ENCODE assay signal across 14 cellular contexts in the genomic region with DNA sequence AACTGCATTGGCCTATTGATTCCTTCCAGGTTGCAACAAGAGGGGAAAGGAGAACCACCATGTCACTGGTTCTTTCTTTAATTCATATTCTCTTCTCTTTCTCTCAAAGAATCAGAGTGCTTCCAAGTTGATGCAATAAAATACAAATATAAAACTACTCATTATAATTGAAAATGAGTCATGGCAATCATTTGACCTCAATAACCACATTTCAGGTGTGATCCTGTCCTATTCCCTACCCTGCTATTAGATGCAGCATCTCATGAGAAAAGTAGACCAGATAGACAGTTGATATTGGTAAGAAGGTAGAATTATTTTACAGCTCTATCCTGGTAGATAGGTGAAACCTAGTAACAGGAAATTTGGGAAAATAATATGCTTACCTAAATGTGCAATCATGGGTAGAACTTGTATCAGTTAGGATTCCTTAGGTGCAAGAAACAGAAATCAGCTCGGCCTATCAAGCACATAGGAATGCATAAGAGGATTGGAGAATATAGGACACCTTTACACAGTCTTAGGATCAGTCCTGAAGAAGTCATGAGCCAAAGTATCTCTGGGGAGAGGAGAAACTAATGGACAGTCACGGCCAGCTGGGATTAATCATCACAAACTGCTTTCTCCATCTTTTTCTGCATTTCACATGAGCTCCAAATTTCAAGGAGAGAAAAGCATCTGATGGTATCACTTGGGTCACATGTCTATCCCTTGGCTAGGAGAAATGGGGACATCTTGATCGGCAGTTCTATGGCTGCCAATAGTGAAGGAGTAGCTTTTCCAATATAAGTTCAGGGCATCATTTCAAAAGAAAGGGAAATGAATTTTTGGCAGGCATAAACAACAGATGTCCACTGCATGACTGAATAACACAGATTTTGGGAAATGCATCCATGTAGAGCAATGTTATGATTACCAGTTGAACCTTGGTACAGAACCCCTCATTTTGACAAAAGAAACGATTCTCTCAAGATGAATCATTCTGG. TPM values are rescaled to one million over a fixed set of nuclear protein-coding genes. Genes with fewer than 3 reads are reported as not detected.
DNase-seq lines count a peak whose midpoint lies in the region; ATAC-seq and TF ChIP-seq lines count a peak whose summit lies in the region.
"Had no signal": no experiment of that assay in that cellular context is flagged by ENCODE, and none has a peak within 500 bp of the region (broad histone marks: within the 10 kb centered on the region; RNA-seq: fewer than 3 reads in every experiment).

No MANE protein-coding gene starts in this region.

- H3K27ac ChIP-seq in GM23248 (no peak overlapping the region), gastroesophageal sphincter (no peak overlapping the region)
- H3K27ac ChIP-seq: 22Rv1, HL-60 had no signal

- H2AFZ ChIP-seq in GM23248 = no peak overlapping the region

- no peaks in the 10 kb centered on the region for H3K36me3 Mint-ChIP-seq in activated CD4-positive, alpha-beta T cell treated with anti-CD3 and anti-CD28 coated beads, Interleukin-2, amount 10 ng/mL, durations not matched to agents 24 days and 14 days (ENCODE audit: low read depth)
- no peaks in the 10 kb centered on the region for H3K36me3 Mint-ChIP-seq in activated T-cell treated with anti-CD3 and anti-CD28 coated beads, Interleukin-2, amount 50 U/mL, for 24 hours (ENCODE audit: low read depth)

- intact Hi-C loops in activated CD4-positive, alpha-beta T cell treated with anti-CD3 and anti-CD28 coated beads, Interleukin-2, amount 10 ng/mL, durations not matched to agents 24 days and 14 days (cut with micrococcal nuclease) = no loop called here
- intact Hi-C loops in sciatic nerve (cut with DNase I) = no loop called here

- no peak overlapping the region for H3K9ac ChIP-seq in GM23248

- no peaks in the 10 kb centered on the region for H3K9me3 ChIP-seq in GM23248 (ENCODE audit: low read depth)
- no peaks in the 10 kb centered on the region for H3K9me3 ChIP-seq in gastroesophageal sphincter

- H3F3A ChIP-seq in GM23248 (ENCODE audit: insufficient read depth) = no peaks in the 10 kb centered on the region

- H3K4me1 ChIP-seq in GM23248 (ENCODE audit: insufficient read depth) (peaks cover 7% of the 10 kb centered on the region; the same call in 1 of the 2 replicates), gastroesophageal sphincter (no peaks in the 10 kb centered on the region)

- H3K9me3 Mint-ChIP-seq in activated CD4-positive, alpha-beta T cell treated with anti-CD3 and anti-CD28 coated beads, Interleukin-2, amount 10 ng/mL, durations not matched to agents 24 days and 14 days = no peaks in the 10 kb centered on the region
- no peaks in the 10 kb centered on the region for H3K9me3 Mint-ChIP-seq in activated T-cell treated with anti-CD3 and anti-CD28 coated beads, Interleukin-2, amount 50 U/mL, for 24 hours

- H3K27me3 ChIP-seq in GM23248 (replicated peaks; ENCODE audit: insufficient read depth) (no peaks in the 10 kb centered on the region), gastroesophageal sphincter (no peaks in the 10 kb centered on the region)

- in situ Hi-C loops in GM23248 (cut with MboI) = no loop called here

- H3K36me3 ChIP-seq in GM23248 (ENCODE audit: low read depth) (no peaks in the 10 kb centered on the region), gastroesophageal sphincter (no peaks in the 10 kb centered on the region)

- TF ChIP-seq EP300 in gastroesophageal sphincter (IDR thresholded peaks at IDR 0.05) = no peak

- WGBS in GM23248 (ENCODE audit: low coverage in 1 of 2, low lambda C conversion rate in 2 of 2, missing lambda C conversion rate in 2 of 2), 2 experiments = 30 to 35% methylated on average over 4 of the region's 4 CpGs
- 58 to 86% methylated on average over 3 to 4 of the region's 4 CpGs for WGBS in gastroesophageal sphincter (ENCODE audit: low coverage in 1 of 2), 2 donors

- H3K4me3 Mint-ChIP-seq in activated CD4-positive, alpha-beta T cell treated with anti-CD3 and anti-CD28 coated beads, Interleukin-2, amount 10 ng/mL, durations not matched to agents 24 days and 14 days = no peak overlapping the region
- no peak overlapping the region for H3K4me3 Mint-ChIP-seq in activated T-cell treated with anti-CD3 and anti-CD28 coated beads, Interleukin-2, amount 50 U/mL, for 24 hours

- H3K4me2 ChIP-seq in GM23248 (ENCODE audit: unreplicated experiment) = no peak overlapping the region

- H3K27ac Mint-ChIP-seq in activated CD4-positive, alpha-beta T cell treated with anti-CD3 and anti-CD28 coated beads, Interleukin-2, amount 10 ng/mL, durations not matched to agents 24 days and 14 days = no peak overlapping the region
- no peak overlapping the region for H3K27ac Mint-ChIP-seq in activated T-cell treated with anti-CD3 and anti-CD28 coated beads, Interleukin-2, amount 50 U/mL, for 24 hours

- peaks cover 2% of the 10 kb centered on the region for H3K4me1 Mint-ChIP-seq in activated CD4-positive, alpha-beta T cell treated with anti-CD3 and anti-CD28 coated beads, Interleukin-2, amount 10 ng/mL, durations not matched to agents 24 days and 14 days
- H3K4me1 Mint-ChIP-seq in activated T-cell treated with anti-CD3 and anti-CD28 coated beads, Interleukin-2, amount 50 U/mL, for 24 hours (ENCODE audit: low read depth) = no peaks in the 10 kb centered on the region

- H3K4me3 ChIP-seq in GM23248 (no peak overlapping the region), gastroesophageal sphincter (no peak overlapping the region)

- TF ChIP-seq POLR2A in gastroesophageal sphincter (IDR thresholded peaks at IDR 0.05) = no peak

- no peaks in the 10 kb centered on the region for H4K20me1 ChIP-seq in GM23248 (ENCODE audit: insufficient read depth)

- H3K9me2 ChIP-seq in GM23248 (ENCODE audit: insufficient read depth) = no peaks in the 10 kb centered on the region

- peak; percentile 20 for DNase-seq in activated CD4-positive, alpha-beta T cell treated with anti-CD3 and anti-CD28 coated beads, Interleukin-2, amount 10 ng/mL, durations not matched to agents 24 days and 14 days
- no peak for DNase-seq in activated CD4-positive, alpha-beta T cell treated with anti-CD3 and anti-CD28 coated beads for 1 hour
- peak; percentile 16 for DNase-seq in GM23248
- peak; percentile 72 for DNase-seq in cerebellum (ENCODE audit: low spot score)
- no peak for DNase-seq in activated naive CD4-positive, alpha-beta T cell (lab: John Stamatoyannopoulos, UW)
- DNase-seq in activated T-cell treated with anti-CD3 and anti-CD28 coated beads, Interleukin-2, amount 50 U/mL, for 24 hours = no peak
- no peak for DNase-seq in sciatic nerve (ENCODE audit: low spot score)
- DNase-seq: HCEC 1CT, NCI-H187, NCI-H226, NCI-H526 treated with DMSO at 0.1 percent for 48 hours had no signal

- no peaks in the 10 kb centered on the region for H3K79me2 ChIP-seq in GM23248 (ENCODE audit: insufficient read depth)

- no peak for TF ChIP-seq CTCF in gastroesophageal sphincter (IDR thresholded peaks at IDR 0.05)

- ATAC-seq in gastroesophageal sphincter (peak; percentile 48), sciatic nerve (no peak)

- H3K27me3 Mint-ChIP-seq in activated CD4-positive, alpha-beta T cell treated with anti-CD3 and anti-CD28 coated beads, Interleukin-2, amount 10 ng/mL, durations not matched to agents 24 days and 14 days = peaks cover 8% of the 10 kb centered on the region
- H3K27me3 Mint-ChIP-seq in activated T-cell treated with anti-CD3 and anti-CD28 coated beads, Interleukin-2, amount 50 U/mL, for 24 hours = peaks cover 16% of the 10 kb centered on the region

RNA-seq across cellular contexts. Expression of gene RNF146, which starts 19.3 kb away (rescaled TPM):
- total RNA-seq in activated CD4-positive, alpha-beta T cell treated with anti-CD3 and anti-CD28 coated beads, Interleukin-2, amount 10 ng/mL, durations not matched to agents 24 days and 14 days = 16.7 and 18.4 TPM in 2 replicates
- 32.6 and 46.3 TPM in 2 replicates for total RNA-seq in GM23248 (2014; rRNA removed; shearing (Covaris generic))
- polyA plus RNA-seq in GM23248 (2016; fragmentation: Nextera tagmentation; extraction: Ambion mirVana) = 34.0 and 36.7 TPM in 2 replicates
- total RNA-seq in cerebellum (85.9 TPM), gastroesophageal sphincter (10 to 100 TPM; 53.4 to 88.9 (median 65.8) TPM), sciatic nerve (72.2 TPM)

Comparison
In these comparisons a context has a peak if more than half of its experiments do, and no peak if none do; other contexts are left out.
1. DNase-seq: peak in activated CD4-positive, alpha-beta T cell treated with anti-CD3 and anti-CD28 coated beads, Interleukin-2, amount 10 ng/mL, durations not matched to agents 24 days and 14 days (single experiment), GM23248 (single experiment) and cerebellum (single experiment); none in activated CD4-positive, alpha-beta T cell treated with anti-CD3 and anti-CD28 coated beads for 1 hour (single experiment), activated naive CD4-positive, alpha-beta T cell (0 of 4), activated T-cell treated with anti-CD3 and anti-CD28 coated beads, Interleukin-2, amount 50 U/mL, for 24 hours (single experiment) and sciatic nerve (single experiment).